ENCODE assay signal across 24 cellular contexts in the genomic region with DNA sequence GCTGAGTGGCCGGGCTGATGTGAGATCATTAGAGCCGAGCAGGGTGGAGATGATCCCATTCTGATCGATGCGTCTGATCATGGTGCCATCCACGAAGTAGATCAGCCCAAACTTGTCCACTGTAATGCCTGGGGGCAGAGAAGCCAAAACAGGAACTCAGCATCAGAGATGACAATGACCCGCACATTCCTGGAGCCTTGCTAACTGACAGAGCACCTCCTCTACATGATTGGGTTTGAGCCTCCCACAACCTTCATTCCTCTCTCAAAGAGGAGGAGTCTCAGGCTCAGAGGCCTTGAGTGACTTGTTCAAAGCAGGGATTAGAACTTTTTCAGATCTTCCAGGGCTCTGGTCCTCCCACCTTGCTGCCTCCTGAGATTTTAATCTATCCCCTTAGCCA.
DNase-seq lines count a peak whose midpoint lies in the region; ATAC-seq and TF ChIP-seq lines count a peak whose summit lies in the region.
"Had no signal": no experiment of that assay in that cellular context is flagged by ENCODE, and none has a peak within 500 bp of the region (broad histone marks: within the 10 kb centered on the region; RNA-seq: fewer than 3 reads in every experiment).

No MANE protein-coding gene starts in this region.

- no peaks in the 10 kb centered on the region for H3K79me2 ChIP-seq in SK-N-SH (ENCODE audit: insufficient read depth)

- no peak overlapping the region for H2AFZ ChIP-seq in SK-N-SH (ENCODE audit: low read depth)
- H2AFZ ChIP-seq: PC-9 had no signal

- H3K27me3 Mint-ChIP-seq in CD8-positive, alpha-beta memory T cell = peaks cover 0 to 9% of the 10 kb centered on the region in 2 donors
- H3K27me3 Mint-ChIP-seq: activated naive CD4-positive, alpha-beta T cell treated with anti-CD3 and anti-CD28 coated beads, Interleukin-2, amount 50 U/mL, for 24 hours had no signal

- TF ChIP-seq EP300 in SK-N-SH (IDR thresholded peaks at IDR 0.05; ENCODE audit: borderline replicate concordance in 1 of 2, low read depth in 1 of 2, low read length in 1 of 2) = no peak

- TF ChIP-seq CTCF in SK-N-SH (IDR thresholded peaks at IDR 0.05) (no peak), RWPE2 (IDR thresholded peaks at IDR 0.05; ENCODE audit: poor library complexity, severe bottlenecking) (no peak), lower lobe of right lung (IDR thresholded peaks at IDR 0.05) (no peak)

- H3K9me3 ChIP-seq in SK-N-SH (no peaks in the 10 kb centered on the region), RWPE2 (ENCODE audit: severe bottlenecking) (no peaks in the 10 kb centered on the region), lower lobe of right lung (no peaks in the 10 kb centered on the region)
- H3K9me3 ChIP-seq in CD8-positive, alpha-beta memory T cell (ENCODE audit: low read length) = no peaks in the 10 kb centered on the region
- H3K9me3 ChIP-seq: ascending aorta, BLaER1, neutrophil, stomach, upper lobe of left lung had no signal

- POLR2A ChIA-PET in SK-N-SH (lab: Yijun Ruan, JAX) = no interaction called here
- POLR2A ChIA-PET in CD8-positive, alpha-beta memory T cell (lab: Charles Lee) = no interaction called here

- ATAC-seq in SK-N-SH treated with all-trans-retinoic acid at 6 μM for 48 hours (peak; percentile 38; the same call in 2 of the 3 replicates), RWPE2 (ENCODE audit: low read depth) (peak; percentile 92), lower lobe of right lung (no peak)

- H3K27ac Mint-ChIP-seq in CD8-positive, alpha-beta memory T cell = no peak overlapping the region
- H3K27ac Mint-ChIP-seq: activated naive CD4-positive, alpha-beta T cell treated with anti-CD3 and anti-CD28 coated beads, Interleukin-2, amount 50 U/mL, for 24 hours; activated T-helper 1 cell treated with anti-CD3 and anti-CD28 coated beads, Interleukin-12 subunit alpha, Interleukin-12 subunit beta, Interleukin-2, Interleukin-4 antibody, amounts not matched to agents 30 ng/mL and 10 ng/mL and 1 ng/mL, durations not matched to agents 14 hours and 24 hours and 36 hours; T-helper 2 cell treated with Interferon-gamma antibody and Interleukin-4, amounts not matched to agents 5 μg/mL and 100 μg/mL, for 36 hours had no signal

- H3K4me2 ChIP-seq in SK-N-SH = no peak overlapping the region
- H3K4me2 ChIP-seq: BLaER1, PC-9 had no signal

- H3K9me2 ChIP-seq in SK-N-SH = no peaks in the 10 kb centered on the region

- H3K4me1 ChIP-seq in SK-N-SH (ENCODE audit: control insufficient read depth in 1 of 2, insufficient read depth in 2 of 2, low read depth in 1 of 2, low read length in 1 of 2) = peaks cover 0 to 8% of the 10 kb centered on the region in 2 experiments; a peak in 1 of 4 replicates
- peaks cover 7% of the 10 kb centered on the region for H3K4me1 ChIP-seq in RWPE2 (ENCODE audit: insufficient read depth, poor library complexity, severe bottlenecking)
- no peaks in the 10 kb centered on the region for H3K4me1 ChIP-seq in lower lobe of right lung
- no peaks in the 10 kb centered on the region for H3K4me1 ChIP-seq in CD8-positive, alpha-beta memory T cell (ENCODE audit: insufficient read depth, low read length)
- H3K4me1 ChIP-seq: ascending aorta, BLaER1, stomach, upper lobe of left lung had no signal

- H3K27ac ChIP-seq in SK-N-SH (ENCODE audit: low read depth in 2 of 2, low read length in 1 of 2) = no peak overlapping the region; a peak in 1 of 4 replicates
- H3K27ac ChIP-seq in RWPE2 (ENCODE audit: poor library complexity, severe bottlenecking) = no peak overlapping the region
- no peak overlapping the region for H3K27ac ChIP-seq in lower lobe of right lung
- no peak overlapping the region for H3K27ac ChIP-seq in CD8-positive, alpha-beta memory T cell (ENCODE audit: low read depth, low read length)
- H3K27ac ChIP-seq: 22Rv1, ascending aorta, BLaER1, neutrophil, PC-9, stomach, upper lobe of left lung had no signal

- 93% methylated on average over 4 of the region's 6 CpGs for WGBS in SK-N-SH (ENCODE audit: low lambda C conversion rate)

- no peaks in the 10 kb centered on the region for H4K20me1 ChIP-seq in SK-N-SH (ENCODE audit: insufficient read depth)
- H4K20me1 ChIP-seq: BLaER1 had no signal

- H3K36me3 ChIP-seq in SK-N-SH (replicated peaks in 1 of 2; ENCODE audit: control insufficient read depth in 1 of 2, insufficient read depth in 2 of 2, low read length in 1 of 2) (peaks cover 17 to 39% of the 10 kb centered on the region in 2 experiments), RWPE2 (ENCODE audit: low read depth) (no peaks in the 10 kb centered on the region), lower lobe of right lung (no peaks in the 10 kb centered on the region)
- no peaks in the 10 kb centered on the region for H3K36me3 ChIP-seq in CD8-positive, alpha-beta memory T cell (ENCODE audit: insufficient read depth, low read length)
- H3K36me3 ChIP-seq: neutrophil, stomach, upper lobe of left lung had no signal

- no peak for DNase-seq in SK-N-SH
- DNase-seq in RWPE2 (ENCODE audit: low spot score) = no peak
- DNase-seq in glomerular visceral epithelial cell (ENCODE audit: extremely low spot score) = peak; percentile 11
- DNase-seq in lower lobe of right lung = no peak
- DNase-seq in CD8-positive, alpha-beta memory T cell = no peak
- DNase-seq in DMS 273 treated with DMSO at 0.1 percent for 48 hours (lab: John Stamatoyannopoulos, UW) = no peak
- DNase-seq in cardiac septum (ENCODE audit: low spot score) = no peak
- DNase-seq: activated CD4-positive, alpha-beta T cell treated with anti-CD3 and anti-CD28 coated beads for 1 hour; effector memory CD4-positive, alpha-beta T cell; NCI-H1048; NCI-H2029; NCI-H345; PC-9; stimulated activated CD4-positive, alpha-beta T cell treated with anti-CD3 and anti-CD28 coated beads, Interleukin-4, amount 100 ng/mL, for 24 hours; stomach; upper lobe of left lung had no signal

- no peaks in the 10 kb centered on the region for H3K36me3 Mint-ChIP-seq in CD8-positive, alpha-beta memory T cell
- H3K36me3 Mint-ChIP-seq: activated naive CD4-positive, alpha-beta T cell treated with anti-CD3 and anti-CD28 coated beads, Interleukin-2, amount 50 U/mL, for 24 hours had no signal

- H3K4me3 Mint-ChIP-seq in CD8-positive, alpha-beta memory T cell = no peak overlapping the region
- H3K4me3 Mint-ChIP-seq: activated naive CD4-positive, alpha-beta T cell treated with anti-CD3 and anti-CD28 coated beads, Interleukin-2, amount 50 U/mL, for 24 hours; activated T-helper 1 cell treated with anti-CD3 and anti-CD28 coated beads, Interleukin-12 subunit alpha, Interleukin-12 subunit beta, Interleukin-2, Interleukin-4 antibody, amounts not matched to agents 30 ng/mL and 10 ng/mL and 1 ng/mL, durations not matched to agents 14 hours and 24 hours and 36 hours; T-helper 2 cell treated with Interferon-gamma antibody and Interleukin-4, amounts not matched to agents 5 μg/mL and 100 μg/mL, for 36 hours had no signal

- no peaks in the 10 kb centered on the region for H3K9me3 Mint-ChIP-seq in CD8-positive, alpha-beta memory T cell
- H3K9me3 Mint-ChIP-seq: activated naive CD4-positive, alpha-beta T cell treated with anti-CD3 and anti-CD28 coated beads, Interleukin-2, amount 50 U/mL, for 24 hours; activated T-helper 1 cell treated with anti-CD3 and anti-CD28 coated beads, Interleukin-12 subunit alpha, Interleukin-12 subunit beta, Interleukin-2, Interleukin-4 antibody, amounts not matched to agents 30 ng/mL and 10 ng/mL and 1 ng/mL, durations not matched to agents 14 hours and 24 hours and 36 hours; T-helper 2 cell treated with Interferon-gamma antibody and Interleukin-4, amounts not matched to agents 5 μg/mL and 100 μg/mL, for 36 hours had no signal

- intact Hi-C loops in lower lobe of right lung (cut with DNase I) = no loop called here
- intact Hi-C loops in cardiac septum (cut with DNase I) = no loop called here

- H3K27me3 ChIP-seq in SK-N-SH (ENCODE audit: insufficient read depth) (no peaks in the 10 kb centered on the region), RWPE2 (ENCODE audit: insufficient read depth, poor library complexity, severe bottlenecking) (no peaks in the 10 kb centered on the region), lower lobe of right lung (ENCODE audit: low read depth) (no peaks in the 10 kb centered on the region)
- H3K27me3 ChIP-seq in CD8-positive, alpha-beta memory T cell (ENCODE audit: insufficient read depth, low read length, poor library complexity, severe bottlenecking) = no peaks in the 10 kb centered on the region
- H3K27me3 ChIP-seq: ascending aorta, BLaER1, neutrophil, stomach, upper lobe of left lung had no signal

- H3K9ac ChIP-seq in SK-N-SH = no peak overlapping the region
- H3K9ac ChIP-seq: BLaER1 had no signal

- CTCF ChIA-PET in SK-N-SH (lab: Yijun Ruan, JAX) = no interaction called here
- CTCF ChIA-PET in CD8-positive, alpha-beta memory T cell (lab: Charles Lee) = no interaction called here

- no peaks in the 10 kb centered on the region for H3F3A ChIP-seq in SK-N-SH (replicated peaks; ENCODE audit: insufficient read depth)

- no peak for TF ChIP-seq RAD21 in SK-N-SH (IDR thresholded peaks at IDR 0.05; ENCODE audit: low read length)

- H3K4me1 Mint-ChIP-seq in CD8-positive, alpha-beta memory T cell = no peaks in the 10 kb centered on the region
- H3K4me1 Mint-ChIP-seq: activated naive CD4-positive, alpha-beta T cell treated with anti-CD3 and anti-CD28 coated beads, Interleukin-2, amount 50 U/mL, for 24 hours had no signal

- H3K4me3 ChIP-seq in SK-N-SH (ENCODE audit: low read depth in 2 of 2, low read length in 1 of 2) (no peak overlapping the region), RWPE2 (ENCODE audit: severe bottlenecking) (no peak overlapping the region), lower lobe of right lung (no peak overlapping the region)
- H3K4me3 ChIP-seq in CD8-positive, alpha-beta memory T cell (ENCODE audit: low read length) = no peak overlapping the region
- H3K4me3 ChIP-seq: ascending aorta, BLaER1, PC-9, stomach, upper lobe of left lung had no signal

TF ChIP-seq in SK-N-SH treated with all-trans-retinoic acid at 6 μM for 48 hours, 23 proteins besides CTCF, POLR2A, EP300 and RAD21 (continues in another document):
- TF ChIP-seq OSR1 (CRISPR knock-in tag; IDR thresholded peaks at IDR 0.05) = no peak
- no peak for TF ChIP-seq ZFP30 (CRISPR knock-in tag; IDR thresholded peaks at IDR 0.05)

TF ChIP-seq in SK-N-SH, 30 proteins besides CTCF, POLR2A, EP300 and RAD21 (continues in another document):
- TF ChIP-seq JUND (IDR thresholded peaks at IDR 0.05) = no peak
- TF ChIP-seq CHD2 (IDR thresholded peaks at IDR 0.05; ENCODE audit: low read length, partially characterized antibody) = no peak
- TF ChIP-seq, protein P1, sequence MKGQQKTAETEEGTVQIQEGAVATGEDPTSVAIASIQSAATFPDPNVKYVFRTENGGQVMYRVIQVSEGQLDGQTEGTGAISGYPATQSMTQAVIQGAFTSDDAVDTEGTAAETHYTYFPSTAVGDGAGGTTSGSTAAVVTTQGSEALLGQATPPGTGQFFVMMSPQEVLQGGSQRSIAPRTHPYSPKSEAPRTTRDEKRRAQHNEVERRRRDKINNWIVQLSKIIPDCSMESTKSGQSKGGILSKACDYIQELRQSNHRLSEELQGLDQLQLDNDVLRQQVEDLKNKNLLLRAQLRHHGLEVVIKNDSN (IDR thresholded peaks at IDR 0.05; ENCODE audit: borderline replicate concordance, low read depth) = no peak
- TF ChIP-seq SMC3 (IDR thresholded peaks at IDR 0.05; ENCODE audit: low read depth, low read length) = no peak
- TF ChIP-seq GABPA (IDR thresholded peaks at IDR 0.05; ENCODE audit: low read depth) = no peak
- TF ChIP-seq EZH2phosphoT487 (IDR thresholded peaks at IDR 0.05; ENCODE audit: borderline replicate concordance, low read depth) = no peak

Comparison
In these comparisons a context has a peak if more than half of its experiments do, and no peak if none do; other contexts are left out.
1. ATAC-seq: peak in SK-N-SH treated with all-trans-retinoic acid at 6 μM for 48 hours (single experiment) and RWPE2 (single experiment); none in lower lobe of right lung (0 of 2).